8 cellular contexts compared by ENCODE assay signal in genomic region chr1:38858833-38859560, GRCh38. TPM values are rescaled to one million over a fixed set of nuclear protein-coding genes. Genes with fewer than 3 reads are reported as not detected.
DNase-seq lines count a peak whose midpoint lies in the region; ATAC-seq lines count a peak whose summit lies in the region.

No MANE protein-coding gene starts in this region.

- H3K36me3 ChIP-seq in muscle layer of duodenum (ENCODE audit: control insufficient read depth in 1 of 2, insufficient read depth in 2 of 2, low read length in 2 of 2): peaks cover 9 to 17% of the 10 kb centered on the region in 2 donors

- peak; percentile 36 for DNase-seq in NCI-H2227 (lab: John Stamatoyannopoulos, UW; ENCODE audit: unreplicated experiment)
- no peak for DNase-seq in NCI-H2227 treated with DMSO at 0.1 percent for 48 hours (lab: John Stamatoyannopoulos, UW)
- peak; percentile 99 for DNase-seq in NCI-H510A treated with DMSO at 0.1 percent for 48 hours (lab: John Stamatoyannopoulos, UW)
- DNase-seq in activated T-cell treated with anti-CD3 and anti-CD28 coated beads for 1 hour (ENCODE audit: low read depth): peak; percentile 27
- DNase-seq in stimulated activated naive CD4-positive, alpha-beta T cell treated with Interleukin-2 at 50 U/mL for 16 hours (lab: John Stamatoyannopoulos, UW): peak; percentile 64

- no peaks in the 10 kb centered on the region for H3K27me3 ChIP-seq in muscle layer of duodenum (ENCODE audit: low read depth, low read length)

- ATAC-seq in HG02885 (IDR thresholded peaks at IDR 0.05; ENCODE audit: poor library complexity, unreplicated experiment): peak; percentile 30
- peak; percentile 74 for ATAC-seq in esophagus mucosa

- H3K4me3 ChIP-seq in muscle layer of duodenum (ENCODE audit: low read depth in 1 of 2, low read length in 2 of 2): peak overlapping the region; percentile 95 to 96

- peak overlapping the region; percentile 83 for H3K27ac ChIP-seq in muscle layer of duodenum (ENCODE audit: low read length)

- H3K9me3 ChIP-seq in muscle layer of duodenum (ENCODE audit: control insufficient read depth in 1 of 2, low read length in 2 of 2): no peaks in the 10 kb centered on the region

- H3K4me1 ChIP-seq in muscle layer of duodenum (ENCODE audit: control insufficient read depth in 1 of 2, insufficient read depth in 2 of 2, low read length in 2 of 2): peaks cover 11 to 40% of the 10 kb centered on the region in 2 donors

RNA-seq across cellular contexts. Expression of gene RRAGC, which starts 0.6 kb away (rescaled TPM):
- total RNA-seq in esophagus mucosa: 32.8 TPM

RNA-seq across cellular contexts. Expression of gene MYCBP, which starts 14.2 kb away (rescaled TPM):
- 21.8 TPM for total RNA-seq in esophagus mucosa

RNA-seq across cellular contexts. Expression of gene GJA9, which starts 22.4 kb away (rescaled TPM):
- total RNA-seq in esophagus mucosa: 0.44 TPM
